10 cellular contexts compared by ENCODE assay signal in genomic region chr22:36326178-36327161, GRCh38.
A peak's percentile ranks its signal among the peaks of the same experiment; 100 is the strongest.
DNase-seq lines count a peak whose midpoint lies in the region; ATAC-seq, FAIRE-seq and TF ChIP-seq lines count a peak whose summit lies in the region.
"Had no signal": no experiment of that assay in that cellular context is flagged by ENCODE, and none has a peak within 500 bp of the region (broad histone marks: within the 10 kb centered on the region; RNA-seq: fewer than 3 reads in every experiment).

No MANE protein-coding gene starts in this region.

- H3K9ac ChIP-seq in endothelial cell of umbilical vein (replicated peaks; ENCODE audit: extremely low read depth, insufficient read depth, low read length): no peak overlapping the region

- peak; percentile 23 for TF ChIP-seq POLR2A in endothelial cell of umbilical vein (IDR thresholded peaks at IDR 0.05; ENCODE audit: low read depth, low read length)
- no peak for TF ChIP-seq POLR2A in ovary (IDR thresholded peaks at IDR 0.05)

- no peak for TF ChIP-seq CTCF in AG04450 (IDR thresholded peaks at IDR 0.05; ENCODE audit: low read depth, low read length)
- no peak for TF ChIP-seq CTCF in RWPE1 (conservative IDR thresholded peaks at IDR 0.05; ENCODE audit: low read depth)
- no peak for TF ChIP-seq CTCF in endothelial cell of umbilical vein (IDR thresholded peaks at IDR 0.05; ENCODE audit: extremely low read depth in 1 of 2, insufficient read depth in 1 of 2, low read depth in 1 of 2, low read length in 2 of 2)
- TF ChIP-seq CTCF in ovary (IDR thresholded peaks at IDR 0.05): no peak

- CTCF ChIA-PET in AG04450 (lab: Charles Lee) (interaction anchor here (0.5 to 2.7 kb wide), 3 partner anchors 26 to 144 kb away, joined by 4 to 21 read pairs (median 7); no protein-coding TSS in a partner anchor), RWPE1 (lab: Yijun Ruan, JAX) (interaction anchor here (0.7 to 2.0 kb wide), 2 partner anchors 26 to 144 kb away, joined by 3 to 7 read pairs; no protein-coding TSS in a partner anchor), endothelial cell of umbilical vein (lab: Charles Lee) (interaction anchor here (5.3 kb wide), 1 partner anchor 144 kb away, joined by 33 read pairs; no protein-coding TSS in a partner anchor)

- peaks cover 47 to 55% of the 10 kb centered on the region in 2 experiments for H3K36me3 ChIP-seq in endothelial cell of umbilical vein (ENCODE audit: control insufficient read depth in 2 of 2, extremely low read depth in 1 of 2, insufficient read depth in 2 of 2, low read length in 2 of 2)
- no peaks in the 10 kb centered on the region for H3K36me3 ChIP-seq in ovary

- no peak overlapping the region for H2AFZ ChIP-seq in endothelial cell of umbilical vein (ENCODE audit: low read depth, low read length)

- H3K4me1 ChIP-seq in endothelial cell of umbilical vein (ENCODE audit: control insufficient read depth, extremely low read depth, insufficient read depth, low read length): peaks cover 83% of the 10 kb centered on the region
- H3K4me1 ChIP-seq in ovary (ENCODE audit: insufficient read depth): peaks cover 41% of the 10 kb centered on the region

- ATAC-seq in GM21423 (IDR thresholded peaks at IDR 0.05; ENCODE audit: unreplicated experiment) (no peak), GM21619 (IDR thresholded peaks at IDR 0.05; ENCODE audit: unreplicated experiment) (no peak)

- H4K20me1 ChIP-seq in endothelial cell of umbilical vein (replicated peaks; ENCODE audit: control insufficient read depth, extremely low read depth, insufficient read depth, low read length): no peaks in the 10 kb centered on the region

- no peak for TF ChIP-seq EP300 in ovary (IDR thresholded peaks at IDR 0.05)

- POLR2A ChIA-PET in AG04450 (lab: Yijun Ruan, JAX) (interaction anchor here (0.7 to 1.7 kb wide), 6 partner anchors 8 to 40 kb away, joined by 3 to 9 read pairs (median 4); no protein-coding TSS in a partner anchor), RWPE1 (lab: Yijun Ruan, JAX; ENCODE audit: low non-redundant PET) (no interaction called here), endothelial cell of umbilical vein (lab: Charles Lee) (no interaction called here)

- no peak for FAIRE-seq in endothelial cell of umbilical vein (lab: Jason Lieb, UNC)

- peaks cover 83% of the 10 kb centered on the region for H3K79me2 ChIP-seq in endothelial cell of umbilical vein (ENCODE audit: control insufficient read depth, insufficient read depth, low read length)

- BruUV-seq in endothelial cell of umbilical vein (replicated peaks; lab: Mats Ljungman, UMichigan): no TSS peak

- DNase-seq in AG04450 (ENCODE audit: low read depth, low spot score) (no peak), RWPE1 (ENCODE audit: low spot score) (no peak), endothelial cell of umbilical vein (ENCODE audit: low read depth, low spot score) (no peak), ovary (no peak), DMS79 treated with DMSO at 0.1 percent for 48 hours (lab: John Stamatoyannopoulos, UW) (no peak), SKM-1 (lab: John Stamatoyannopoulos, UW; ENCODE audit: unreplicated experiment) (no peak)
- DNase-seq: central memory CD4-positive, alpha-beta T cell; DMS 273 treated with DMSO at 0.1 percent for 48 hours had no signal

- no peak overlapping the region for H3K4me3 ChIP-seq in AG04450 (ENCODE audit: low read depth, low read length)
- H3K4me3 ChIP-seq in endothelial cell of umbilical vein (replicated peaks in 1 of 3; ENCODE audit: insufficient read depth in 1 of 3, low read depth in 1 of 3, low read length in 3 of 3): no peak overlapping the region
- H3K4me3 ChIP-seq in ovary: no peak overlapping the region

- no peaks in the 10 kb centered on the region for H3K27me3 ChIP-seq in AG04450 (ENCODE audit: control insufficient read depth, insufficient read depth, low read length)
- no peaks in the 10 kb centered on the region for H3K27me3 ChIP-seq in endothelial cell of umbilical vein (ENCODE audit: control insufficient read depth in 2 of 2, insufficient read depth in 2 of 2, low read length in 2 of 2)
- no peaks in the 10 kb centered on the region for H3K27me3 ChIP-seq in ovary

- dilution Hi-C loops in endothelial cell of umbilical vein (cut with MboI; ENCODE audit: extremely low pct_ligation_motif_present, low sequenced_read_pairs): no loop called here

- intact Hi-C loops in endothelial cell of umbilical vein (cut with micrococcal nuclease): no loop called here
- intact Hi-C loops in ovary (cut with DNase I): loop anchor here in 1 of 4 donors (5.0 to 10.0 kb wide), 2 partner anchors 58 to 131 kb away; partner anchors contain the start of gene MYH9

- peak overlapping the region; percentile 100 for H3K27ac ChIP-seq in AG04450 (ENCODE audit: low read depth, low read length)
- H3K27ac ChIP-seq in RWPE1: peak overlapping the region; percentile 100
- peak overlapping the region; percentile 99 for H3K27ac ChIP-seq in endothelial cell of umbilical vein (ENCODE audit: insufficient read depth, low read depth, low read length)
- H3K27ac ChIP-seq in ovary: peak overlapping the region; percentile 19 to 54

- no peaks in the 10 kb centered on the region for H3K9me1 ChIP-seq in endothelial cell of umbilical vein (replicated peaks; ENCODE audit: control insufficient read depth, extremely low read depth, insufficient read depth, low read length)

- WGBS in ovary, 3 donors: 65 to 71% (median 67%) methylated on average over 18 to 20 of the region's 20 CpGs

- no peak overlapping the region for H3K4me2 ChIP-seq in endothelial cell of umbilical vein (ENCODE audit: insufficient read depth, low read length)

- H3K9me3 ChIP-seq in AG04450 (ENCODE audit: control insufficient read depth, insufficient read depth, low read length): no peaks in the 10 kb centered on the region; the same call in 1 of the 2 replicates
- H3K9me3 ChIP-seq in endothelial cell of umbilical vein (replicated peaks; ENCODE audit: control insufficient read depth, insufficient read depth, low read length): no peaks in the 10 kb centered on the region
- no peaks in the 10 kb centered on the region for H3K9me3 ChIP-seq in ovary

TF ChIP-seq in endothelial cell of umbilical vein, 7 proteins besides CTCF, POLR2A, EP300 and RAD21:
- peak; percentile 46 for TF ChIP-seq POLR2AphosphoS5 (IDR thresholded peaks at IDR 0.05; ENCODE audit: insufficient read depth, low read depth, low read length)
- TF ChIP-seq FOS (IDR thresholded peaks at IDR 0.05; ENCODE audit: borderline replicate concordance, insufficient read depth, low read length): no peak
TF ChIP-seq in endothelial cell of umbilical vein: peak in this region for 1.

Comparison
In these comparisons a context has a peak if more than half of its experiments do, and no peak if none do; other contexts are left out.
1. H3K27ac ChIP-seq: peak in every context shown above with its lines; median percentile 100 in AG04450; 100 in RWPE1; 99 in endothelial cell of umbilical vein; 36 in ovary.